In genomic region chr5:36241636-36242533, GRCh38 we compare ENCODE assay signal across 8 cellular contexts.
DNase-seq lines count a peak whose midpoint lies in the region; ATAC-seq and FAIRE-seq lines count a peak whose summit lies in the region.

Gene NADK2 (minus strand): TSS chr5:36241925. CDS start chr5:36241798, 127 bp downstream.

- DNase-seq in Ammon's horn (ENCODE audit: low spot score): peak; percentile 98
- peak; percentile 98 for DNase-seq in NCI-H446 treated with DMSO at 0.1 percent for 48 hours (lab: John Stamatoyannopoulos, UW)
- DNase-seq in cerebellar cortex (ENCODE audit: low spot score): peak; percentile 97
- DNase-seq in stimulated activated CD4-positive, alpha-beta T cell treated with anti-CD3 and anti-CD28 coated beads, Interleukin-12 subunit alpha, Interleukin-12 subunit beta, amount 100 ng/mL, for 4 hours: peak; percentile 85

- FAIRE-seq in islet of Langerhans (lab: Jason Lieb, UNC): peak; percentile 65

- ATAC-seq in GM19043 (IDR thresholded peaks at IDR 0.05; ENCODE audit: low read depth, unreplicated experiment) (peak; percentile 89), HG03378 (IDR thresholded peaks at IDR 0.05; ENCODE audit: unreplicated experiment) (peak; percentile 91)
- ATAC-seq in activated CD4-positive, CD25-positive, alpha-beta regulatory T cell treated with anti-CD3 and anti-CD28 coated beads, Interleukin-2, amount 50 U/mL, for 24 hours: peak; percentile 91

Comparison
In these comparisons a context has a peak if more than half of its experiments do, and no peak if none do; other contexts are left out.
1. Peak in every context shown above with its lines: DNase-seq and ATAC-seq.